18 cellular contexts compared by ENCODE assay signal in genomic region chr1:245694476-245695195, GRCh38.
"Had no signal": no experiment of that assay in that cellular context is flagged by ENCODE, and none has a peak within 500 bp of the region (broad histone marks: within the 10 kb centered on the region; RNA-seq: fewer than 3 reads in every experiment).

No MANE protein-coding gene starts in this region.

- DNase-seq: central memory CD4-positive, alpha-beta T cell; colonic mucosa; dermis blood vessel endothelial cell; effector memory CD4-positive, alpha-beta T cell; esophagus squamous epithelium; left colon; left ventricle myocardium inferior; mammary epithelial cell; naive thymus-derived CD8-positive, alpha-beta T cell; stimulated activated CD4-positive, alpha-beta T cell treated with anti-CD3 and anti-CD28 coated beads, Interleukin-2, amount 100 ng/mL, for 24 hours; stimulated activated CD4-positive, alpha-beta T cell treated with anti-CD3 and anti-CD28 coated beads, Interleukin-4, amount 100 ng/mL, for 24 hours; stimulated activated naive CD8-positive, alpha-beta T cell treated with anti-CD3 and anti-CD28 coated beads, Interleukin-15, Interleukin-2, amounts not matched to agents 100 U/mL and 50 U/mL, for 24 hours; testis; tibial artery had no signal

- H3K4me3 Mint-ChIP-seq: naive thymus-derived CD8-positive, alpha-beta T cell; stimulated activated effector memory CD8-positive, alpha-beta T cell treated with anti-CD3 and anti-CD28 coated beads, Interleukin-12 subunit alpha, Interleukin-12 subunit beta, amount 100 ng/mL, for 72 hours; type B pancreatic cell had no signal

- ATAC-seq: left colon; naive thymus-derived CD8-positive, alpha-beta T cell; sciatic nerve; stimulated activated effector memory CD8-positive, alpha-beta T cell treated with anti-CD3 and anti-CD28 coated beads, Interleukin-12 subunit alpha, Interleukin-12 subunit beta, amount 100 ng/mL, for 72 hours; stimulated activated naive CD8-positive, alpha-beta T cell treated with anti-CD3 and anti-CD28 coated beads, Interleukin-15, Interleukin-2, amounts not matched to agents 100 U/mL and 50 U/mL, for 24 hours had no signal

- H3K27ac Mint-ChIP-seq: naive thymus-derived CD8-positive, alpha-beta T cell; progenitor cell of endocrine pancreas; stimulated activated effector memory CD8-positive, alpha-beta T cell treated with anti-CD3 and anti-CD28 coated beads, Interleukin-12 subunit alpha, Interleukin-12 subunit beta, amount 100 ng/mL, for 72 hours; type B pancreatic cell had no signal

- H3K36me3 Mint-ChIP-seq: stimulated activated effector memory CD8-positive, alpha-beta T cell treated with anti-CD3 and anti-CD28 coated beads, Interleukin-12 subunit alpha, Interleukin-12 subunit beta, amount 100 ng/mL, for 72 hours had no signal

- H3K9me3 Mint-ChIP-seq: type B pancreatic cell had no signal

- H3K4me1 Mint-ChIP-seq: stimulated activated effector memory CD8-positive, alpha-beta T cell treated with anti-CD3 and anti-CD28 coated beads, Interleukin-12 subunit alpha, Interleukin-12 subunit beta, amount 100 ng/mL, for 72 hours had no signal
